ENCODE assay signal across 1 cellular context in the genomic region with DNA sequence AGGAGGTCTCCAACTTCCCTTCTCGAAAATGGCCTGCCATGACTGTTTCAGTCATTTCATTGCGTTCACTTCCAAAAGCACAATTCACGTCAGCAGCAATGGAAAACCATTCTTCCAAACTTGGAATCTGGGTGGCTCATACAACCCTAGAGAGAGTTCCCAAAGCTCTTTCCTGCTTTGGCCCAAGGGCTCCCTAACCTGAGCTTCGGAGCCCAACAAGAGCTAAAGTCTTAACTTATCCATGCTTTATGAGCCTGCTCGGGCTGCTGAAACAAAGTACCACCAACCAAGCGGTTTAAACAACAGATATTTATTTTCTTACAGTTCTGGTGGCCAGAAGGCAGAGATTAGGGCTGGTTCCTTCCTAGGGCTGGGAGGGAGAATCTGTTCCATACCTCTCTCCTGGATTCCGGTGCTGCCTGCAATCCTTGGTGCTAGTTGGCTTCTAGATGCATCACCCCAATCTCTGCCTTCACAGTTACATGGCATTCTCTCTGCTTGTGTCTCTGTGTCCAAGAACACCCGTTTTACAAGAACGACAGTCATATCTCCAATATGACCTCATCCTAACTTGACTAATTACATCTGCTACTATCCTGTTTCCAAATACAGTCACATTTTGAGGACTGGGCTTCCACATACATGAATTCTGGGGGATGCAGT.
A peak's percentile ranks its signal among the peaks of the same experiment; 100 is the strongest.
TF ChIP-seq lines count a peak whose summit lies in the region.

No MANE protein-coding gene starts in this region.

TF ChIP-seq in K562, 482 proteins besides CTCF, POLR2A, EP300 and RAD21:
- TF ChIP-seq ZNF785 (CRISPR knock-in tag; IDR thresholded peaks at IDR 0.05) (no peak), NFRKB (IDR thresholded peaks at IDR 0.05; ENCODE audit: low read depth) (no peak), FUS (optimal IDR thresholded peaks at IDR 0.05; ENCODE audit: low read depth, low read length) (no peak), POU5F1 (IDR thresholded peaks at IDR 0.05; ENCODE audit: borderline replicate concordance, low read depth, low read length, partially characterized antibody) (no peak), PRPF4 (IDR thresholded peaks at IDR 0.05; ENCODE audit: insufficient read depth, low read depth, low read length, poor library complexity, severe bottlenecking) (no peak), ZNF165 (CRISPR knock-in tag; IDR thresholded peaks at IDR 0.05; ENCODE audit: borderline replicate concordance) (no peak), GTF2A2 (tag; IDR thresholded peaks at IDR 0.05) (no peak), SMARCA4 (IDR thresholded peaks at IDR 0.05) (0 out of 2 replicates have a peak, but pooled peaks have one; percentile 2), SMARCB1 (IDR thresholded peaks at IDR 0.05; ENCODE audit: insufficient read length, low read depth) (no peak), GABPB1 (CRISPR knock-in tag; IDR thresholded peaks at IDR 0.05) (0 out of 2 replicates have a peak, but pooled peaks have one; percentile 2), EWSR1 (IDR thresholded peaks at IDR 0.05; ENCODE audit: borderline replicate concordance, low read depth, partially characterized antibody) (no peak), ATF6 (CRISPR knock-in tag; IDR thresholded peaks at IDR 0.05) (no peak), NRF1 (conservative IDR thresholded peaks at IDR 0.05 in 1 of 2, IDR thresholded peaks at IDR 0.05 in 1 of 2) (0 out of 4 replicates have a peak, but pooled peaks of 1 of the 2 experiments have one; percentile 6), TEAD2 (tag; IDR thresholded peaks at IDR 0.05) (no peak), ATF1 (CRISPR knock-in tag; IDR thresholded peaks at IDR 0.05) (no peak), ATF1 (tag; IDR thresholded peaks at IDR 0.05) (no peak), ZNF551 (CRISPR knock-in tag; IDR thresholded peaks at IDR 0.05) (no peak), MAZ (CRISPR knock-in tag; conservative IDR thresholded peaks at IDR 0.05 in 1 of 2, IDR thresholded peaks at IDR 0.05 in 1 of 2) (no peak), SAFB2 (IDR thresholded peaks at IDR 0.05; ENCODE audit: borderline replicate concordance, low read depth, low read length, severe bottlenecking) (no peak), TCF3 (CRISPR knock-in tag; IDR thresholded peaks at IDR 0.05) (no peak), NUFIP1 (IDR thresholded peaks at IDR 0.05; ENCODE audit: partially characterized antibody) (no peak)
- TF ChIP-seq, protein P1, sequence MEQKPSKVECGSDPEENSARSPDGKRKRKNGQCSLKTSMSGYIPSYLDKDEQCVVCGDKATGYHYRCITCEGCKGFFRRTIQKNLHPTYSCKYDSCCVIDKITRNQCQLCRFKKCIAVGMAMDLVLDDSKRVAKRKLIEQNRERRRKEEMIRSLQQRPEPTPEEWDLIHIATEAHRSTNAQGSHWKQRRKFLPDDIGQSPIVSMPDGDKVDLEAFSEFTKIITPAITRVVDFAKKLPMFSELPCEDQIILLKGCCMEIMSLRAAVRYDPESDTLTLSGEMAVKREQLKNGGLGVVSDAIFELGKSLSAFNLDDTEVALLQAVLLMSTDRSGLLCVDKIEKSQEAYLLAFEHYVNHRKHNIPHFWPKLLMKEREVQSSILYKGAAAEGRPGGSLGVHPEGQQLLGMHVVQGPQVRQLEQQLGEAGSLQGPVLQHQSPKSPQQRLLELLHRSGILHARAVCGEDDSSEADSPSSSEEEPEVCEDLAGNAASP (IDR thresholded peaks at IDR 0.05) = no peak
- TF ChIP-seq, protein P2, sequence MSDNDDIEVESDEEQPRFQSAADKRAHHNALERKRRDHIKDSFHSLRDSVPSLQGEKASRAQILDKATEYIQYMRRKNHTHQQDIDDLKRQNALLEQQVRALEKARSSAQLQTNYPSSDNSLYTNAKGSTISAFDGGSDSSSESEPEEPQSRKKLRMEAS (CRISPR knock-in tag; IDR thresholded peaks at IDR 0.05) = 0 out of 2 replicates have a peak, but pooled peaks have one; percentile 10
- TF ChIP-seq, protein P3, sequence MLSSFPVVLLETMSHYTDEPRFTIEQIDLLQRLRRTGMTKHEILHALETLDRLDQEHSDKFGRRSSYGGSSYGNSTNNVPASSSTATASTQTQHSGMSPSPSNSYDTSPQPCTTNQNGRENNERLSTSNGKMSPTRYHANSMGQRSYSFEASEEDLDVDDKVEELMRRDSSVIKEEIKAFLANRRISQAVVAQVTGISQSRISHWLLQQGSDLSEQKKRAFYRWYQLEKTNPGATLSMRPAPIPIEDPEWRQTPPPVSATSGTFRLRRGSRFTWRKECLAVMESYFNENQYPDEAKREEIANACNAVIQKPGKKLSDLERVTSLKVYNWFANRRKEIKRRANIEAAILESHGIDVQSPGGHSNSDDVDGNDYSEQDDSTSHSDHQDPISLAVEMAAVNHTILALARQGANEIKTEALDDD (IDR thresholded peaks at IDR 0.05) = 0 out of 2 replicates have a peak, but pooled peaks have one; percentile 10
- TF ChIP-seq, protein P4, sequence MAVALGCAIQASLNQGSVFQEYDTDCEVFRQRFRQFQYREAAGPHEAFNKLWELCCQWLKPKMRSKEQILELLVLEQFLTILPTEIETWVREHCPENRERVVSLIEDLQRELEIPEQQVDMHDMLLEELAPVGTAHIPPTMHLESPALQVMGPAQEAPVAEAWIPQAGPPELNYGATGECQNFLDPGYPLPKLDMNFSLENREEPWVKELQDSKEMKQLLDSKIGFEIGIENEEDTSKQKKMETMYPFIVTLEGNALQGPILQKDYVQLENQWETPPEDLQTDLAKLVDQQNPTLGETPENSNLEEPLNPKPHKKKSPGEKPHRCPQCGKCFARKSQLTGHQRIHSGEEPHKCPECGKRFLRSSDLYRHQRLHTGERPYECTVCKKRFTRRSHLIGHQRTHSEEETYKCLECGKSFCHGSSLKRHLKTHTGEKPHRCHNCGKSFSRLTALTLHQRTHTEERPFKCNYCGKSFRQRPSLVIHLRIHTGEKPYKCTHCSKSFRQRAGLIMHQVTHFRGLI (CRISPR knock-in tag; IDR thresholded peaks at IDR 0.05) = no peak
- TF ChIP-seq, protein P5, sequence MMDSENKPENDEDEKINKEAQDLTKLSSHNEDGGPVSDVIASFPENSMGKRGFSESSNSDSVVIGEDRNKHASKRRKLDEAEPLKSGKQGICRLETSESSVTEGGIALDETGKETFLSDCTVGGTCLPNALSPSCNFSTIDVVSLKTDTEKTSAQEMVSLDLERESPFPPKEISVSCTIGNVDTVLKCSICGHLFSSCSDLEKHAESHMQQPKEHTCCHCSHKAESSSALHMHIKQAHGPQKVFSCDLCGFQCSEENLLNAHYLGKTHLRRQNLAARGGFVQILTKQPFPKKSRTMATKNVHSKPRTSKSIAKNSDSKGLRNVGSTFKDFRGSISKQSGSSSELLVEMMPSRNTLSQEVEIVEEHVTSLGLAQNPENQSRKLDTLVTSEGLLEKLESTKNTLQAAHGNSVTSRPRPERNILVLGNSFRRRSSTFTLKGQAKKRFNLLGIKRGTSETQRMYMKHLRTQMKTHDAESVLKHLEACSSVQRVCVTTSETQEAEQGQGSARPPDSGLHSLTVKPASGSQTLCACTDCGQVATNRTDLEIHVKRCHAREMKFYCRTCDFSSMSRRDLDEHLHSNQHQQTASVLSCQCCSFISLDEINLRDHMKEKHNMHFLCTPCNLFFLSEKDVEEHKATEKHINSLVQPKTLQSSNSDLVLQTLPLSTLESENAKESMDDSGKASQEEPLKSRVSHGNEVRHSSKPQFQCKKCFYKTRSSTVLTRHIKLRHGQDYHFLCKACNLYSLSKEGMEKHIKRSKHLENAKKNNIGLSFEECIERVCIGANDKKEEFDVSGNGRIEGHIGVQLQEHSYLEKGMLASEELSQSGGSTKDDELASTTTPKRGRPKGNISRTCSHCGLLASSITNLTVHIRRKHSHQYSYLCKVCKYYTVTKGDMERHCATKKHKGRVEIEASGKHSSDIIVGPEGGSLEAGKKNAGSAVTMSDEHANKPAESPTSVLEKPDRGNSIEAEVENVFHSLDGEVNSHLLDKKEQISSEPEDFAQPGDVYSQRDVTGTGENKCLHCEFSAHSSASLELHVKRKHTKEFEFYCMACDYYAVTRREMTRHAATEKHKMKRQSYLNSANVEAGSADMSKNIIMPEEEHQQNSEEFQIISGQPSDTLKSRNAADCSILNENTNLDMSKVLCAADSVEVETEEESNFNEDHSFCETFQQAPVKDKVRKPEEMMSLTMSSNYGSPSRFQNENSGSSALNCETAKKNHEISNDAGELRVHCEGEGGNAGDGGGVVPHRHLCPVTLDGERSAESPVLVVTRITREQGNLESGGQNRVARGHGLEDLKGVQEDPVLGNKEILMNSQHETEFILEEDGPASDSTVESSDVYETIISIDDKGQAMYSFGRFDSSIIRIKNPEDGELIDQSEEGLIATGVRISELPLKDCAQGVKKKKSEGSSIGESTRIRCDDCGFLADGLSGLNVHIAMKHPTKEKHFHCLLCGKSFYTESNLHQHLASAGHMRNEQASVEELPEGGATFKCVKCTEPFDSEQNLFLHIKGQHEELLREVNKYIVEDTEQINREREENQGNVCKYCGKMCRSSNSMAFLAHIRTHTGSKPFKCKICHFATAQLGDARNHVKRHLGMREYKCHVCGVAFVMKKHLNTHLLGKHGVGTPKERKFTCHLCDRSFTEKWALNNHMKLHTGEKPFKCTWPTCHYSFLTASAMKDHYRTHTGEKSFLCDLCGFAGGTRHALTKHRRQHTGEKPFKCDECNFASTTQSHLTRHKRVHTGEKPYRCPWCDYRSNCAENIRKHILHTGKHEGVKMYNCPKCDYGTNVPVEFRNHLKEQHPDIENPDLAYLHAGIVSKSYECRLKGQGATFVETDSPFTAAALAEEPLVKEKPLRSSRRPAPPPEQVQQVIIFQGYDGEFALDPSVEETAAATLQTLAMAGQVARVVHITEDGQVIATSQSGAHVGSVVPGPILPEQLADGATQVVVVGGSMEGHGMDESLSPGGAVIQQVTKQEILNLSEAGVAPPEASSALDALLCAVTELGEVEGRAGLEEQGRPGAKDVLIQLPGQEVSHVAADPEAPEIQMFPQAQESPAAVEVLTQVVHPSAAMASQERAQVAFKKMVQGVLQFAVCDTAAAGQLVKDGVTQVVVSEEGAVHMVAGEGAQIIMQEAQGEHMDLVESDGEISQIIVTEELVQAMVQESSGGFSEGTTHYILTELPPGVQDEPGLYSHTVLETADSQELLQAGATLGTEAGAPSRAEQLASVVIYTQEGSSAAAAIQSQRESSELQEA (IDR thresholded peaks at IDR 0.05; ENCODE audit: low read depth) = no peak
